30 cellular contexts compared by ENCODE assay signal in genomic region chr3:17967111-17967510, GRCh38.
DNase-seq lines count a peak whose midpoint lies in the region; ATAC-seq and TF ChIP-seq lines count a peak whose summit lies in the region.
"Had no signal": no experiment of that assay in that cellular context is flagged by ENCODE, and none has a peak within 500 bp of the region (broad histone marks: within the 10 kb centered on the region; RNA-seq: fewer than 3 reads in every experiment).

No MANE protein-coding gene starts in this region.

- ATAC-seq in Right ventricle myocardium inferior (peak; percentile 37), Right ventricle myocardium superior (ENCODE audit: poor library complexity) (no peak), GM18517 (IDR thresholded peaks at IDR 0.05; ENCODE audit: unreplicated experiment) (no peak), GM21529 (IDR thresholded peaks at IDR 0.05; ENCODE audit: unreplicated experiment) (no peak)
- ATAC-seq: CD8-positive, alpha-beta T cell; mucosa of descending colon; right lobe of liver; stimulated activated naive B cell treated with anti-CD40 and anti-IgM and Interleukin-4, amounts not matched to agents 10 μg/mL and 1 μg/mL and 100 μg/mL, for 72 hours had no signal

- no peak for DNase-seq in Right ventricle myocardium inferior (ENCODE audit: missing footprints)
- DNase-seq in Right ventricle myocardium superior = no peak
- DNase-seq in dorsolateral prefrontal cortex = peak; percentile 30 to 90 (median 81)
- peak; percentile 37 for DNase-seq in middle frontal gyrus (ENCODE audit: extremely low spot score, low spot score)
- no peak for DNase-seq in SW 1271 (lab: John Stamatoyannopoulos, UW)
- no peak for DNase-seq in effector memory CD4-positive, alpha-beta T cell
- DNase-seq: activated CD4-positive, alpha-beta T cell treated with anti-CD3 and anti-CD28 coated beads, Interleukin-2, amount 50 U/mL, for 4 hours; activated CD4-positive, CD25-positive, alpha-beta regulatory T cell; activated naive CD4-positive, alpha-beta T cell treated with Interleukin-2 at 50 U/mL for 16 hours; AML-193; CD8-positive, alpha-beta T cell; endodermal cell; foreskin melanocyte; MM.1S; mucosa of descending colon; NCI-H1417; NCI-H2081; NCI-H2227 treated with DMSO at 0.1 percent for 48 hours; NCI-H526 treated with DMSO at 0.1 percent for 48 hours; right lobe of liver; SJCRH30; stimulated activated CD4-positive, alpha-beta T cell treated with anti-CD3 and anti-CD28 coated beads, Interleukin-4, amount 100 ng/mL, for 4 hours; stimulated activated naive B cell treated with anti-CD40 and anti-IgM and Interleukin-4, amounts not matched to agents 10 μg/mL and 1 μg/mL and 100 μg/mL, for 72 hours; uterus had no signal

- peak overlapping the region in 38 of 59 donors; percentile 5 to 53 (median 26) for H3K4me3 ChIP-seq in dorsolateral prefrontal cortex
- no peak overlapping the region for H3K4me3 ChIP-seq in effector memory CD4-positive, alpha-beta T cell (ENCODE audit: insufficient read depth, low read depth, low read length, poor library complexity, severe bottlenecking)
- H3K4me3 ChIP-seq: coronary artery, esophagus muscularis mucosa, HAP-1, mucosa of descending colon, right lobe of liver, SJCRH30, thoracic aorta, uterus had no signal

- no peaks in the 10 kb centered on the region for H3K9me3 ChIP-seq in effector memory CD4-positive, alpha-beta T cell (ENCODE audit: control insufficient read depth, low read length)
- H3K9me3 ChIP-seq: esophagus muscularis mucosa, HAP-1, mucosa of descending colon, right lobe of liver, SJCRH30, thoracic aorta, uterus had no signal

- intact Hi-C loops in Right ventricle myocardium inferior (cut with DNase I) (no loop called here), Right ventricle myocardium superior (cut with DNase I) (no loop called here), dorsolateral prefrontal cortex (cut with DNase I) (loop anchor here in 1 of 2 donors (10.0 kb wide), 1 partner anchor 712 kb away; no protein-coding TSS in a partner anchor)

- peak overlapping the region in 38 of 59 donors; percentile 12 to 85 (median 59) for H3K27ac ChIP-seq in dorsolateral prefrontal cortex
- no peak overlapping the region for H3K27ac ChIP-seq in effector memory CD4-positive, alpha-beta T cell (ENCODE audit: insufficient read depth, low read length, poor library complexity, severe bottlenecking)
- H3K27ac ChIP-seq: coronary artery, esophagus muscularis mucosa, right lobe of liver, SJCRH30, thoracic aorta, uterus had no signal

- TF ChIP-seq CTCF in dorsolateral prefrontal cortex (IDR thresholded peaks at IDR 0.05 in 54 of 56, conservative IDR thresholded peaks at IDR 0.05 in 2 of 56; ENCODE audit: low read depth in 1 of 56, partially characterized antibody in 56 of 56) = peak in 9 of 56 donors; percentile 7 to 39 (median 19)

- no peaks in the 10 kb centered on the region for H3K36me3 ChIP-seq in effector memory CD4-positive, alpha-beta T cell (ENCODE audit: control insufficient read depth, insufficient read depth, low read length)
- H3K36me3 ChIP-seq: esophagus muscularis mucosa, HAP-1, right lobe of liver, SJCRH30, thoracic aorta, uterus had no signal

- H3K27me3 ChIP-seq in dorsolateral prefrontal cortex = no peaks in the 10 kb centered on the region
- no peaks in the 10 kb centered on the region for H3K27me3 ChIP-seq in effector memory CD4-positive, alpha-beta T cell (replicated peaks; ENCODE audit: control insufficient read depth, insufficient read depth, low read length, poor library complexity, severe bottlenecking)
- H3K27me3 ChIP-seq: esophagus muscularis mucosa, right lobe of liver, SJCRH30, uterus had no signal

- no peaks in the 10 kb centered on the region for H3K4me1 ChIP-seq in effector memory CD4-positive, alpha-beta T cell (ENCODE audit: control insufficient read depth, insufficient read depth, low read length, poor library complexity, severe bottlenecking)
- H3K4me1 ChIP-seq: esophagus muscularis mucosa, right lobe of liver, SJCRH30, uterus had no signal

Comparison
In these comparisons a context has a peak if more than half of its experiments do, and no peak if none do; other contexts are left out.
1. DNase-seq: peak in dorsolateral prefrontal cortex (10 of 10) and middle frontal gyrus (single experiment); none in Right ventricle myocardium inferior (single experiment), Right ventricle myocardium superior (single experiment), SW 1271 (0 of 2) and effector memory CD4-positive, alpha-beta T cell (0 of 3).